In the genomic region with DNA sequence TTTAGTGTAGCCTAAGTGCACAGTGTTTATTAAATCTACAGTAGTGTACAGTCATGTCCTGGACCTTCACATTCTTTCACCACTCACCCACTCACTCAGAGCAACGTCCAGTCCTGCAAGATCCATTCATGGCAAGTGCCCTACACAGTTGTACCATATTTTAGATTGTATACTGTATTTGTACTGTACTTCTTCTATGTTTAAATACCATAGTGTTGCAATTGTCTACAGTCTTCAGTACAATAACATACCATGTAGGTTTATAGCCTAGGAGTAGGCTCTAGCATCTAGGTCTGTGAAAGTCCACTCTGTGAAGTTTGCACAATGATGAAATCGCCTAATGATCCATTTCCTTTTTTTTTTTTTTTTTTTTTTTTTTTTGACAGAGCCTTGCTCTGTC, we compare ENCODE assay signal across 19 cellular contexts. TPM values are rescaled to one million over a fixed set of nuclear protein-coding genes. Genes with fewer than 3 reads are reported as not detected.
DNase-seq lines count a peak whose midpoint lies in the region; ATAC-seq and TF ChIP-seq lines count a peak whose summit lies in the region.
"Had no signal": no experiment of that assay in that cellular context is flagged by ENCODE, and none has a peak within 500 bp of the region (broad histone marks: within the 10 kb centered on the region; RNA-seq: fewer than 3 reads in every experiment).

No MANE protein-coding gene starts in this region.

- no peak overlapping the region for H3K27ac ChIP-seq in naive thymus-derived CD4-positive, alpha-beta T cell (ENCODE audit: low read depth, low read length)
- H3K27ac ChIP-seq: epithelial cell of prostate, SJSA1 had no signal

- peaks cover 0 to 5% (median 0%) of the 10 kb centered on the region in 5 donors for H3K27me3 Mint-ChIP-seq in naive thymus-derived CD4-positive, alpha-beta T cell
- H3K27me3 Mint-ChIP-seq: dendritic cell treated with granulocyte-macrophage colony-stimulating factor and Interleukin-4, amounts not matched to agents 40 ng/mL and 50 ng/mL, for 4 days; naive thymus-derived CD8-positive, alpha-beta T cell had no signal

- peaks cover 0 to 4% (median 0%) of the 10 kb centered on the region in 5 donors for H3K36me3 Mint-ChIP-seq in naive thymus-derived CD4-positive, alpha-beta T cell
- H3K36me3 Mint-ChIP-seq: naive thymus-derived CD8-positive, alpha-beta T cell had no signal

- CTCF ChIA-PET in naive thymus-derived CD4-positive, alpha-beta T cell (lab: Charles Lee) = no interaction called here

- POLR2A ChIA-PET in naive thymus-derived CD4-positive, alpha-beta T cell (lab: Charles Lee) = no interaction called here

- H3K4me3 Mint-ChIP-seq in naive thymus-derived CD4-positive, alpha-beta T cell = no peak overlapping the region
- H3K4me3 Mint-ChIP-seq: dendritic cell treated with granulocyte-macrophage colony-stimulating factor and Interleukin-4, amounts not matched to agents 40 ng/mL and 50 ng/mL, for 4 days; naive thymus-derived CD8-positive, alpha-beta T cell had no signal

- H3K4me1 Mint-ChIP-seq in naive thymus-derived CD4-positive, alpha-beta T cell = peaks cover 0 to 14% (median 2%) of the 10 kb centered on the region in 7 donors

- peak; percentile 79 for ATAC-seq in naive thymus-derived CD4-positive, alpha-beta T cell
- ATAC-seq in GM18870 (IDR thresholded peaks at IDR 0.05; ENCODE audit: unreplicated experiment) = no peak
- ATAC-seq: naive thymus-derived CD8-positive, alpha-beta T cell had no signal

- no peak overlapping the region for H3K27ac Mint-ChIP-seq in naive thymus-derived CD4-positive, alpha-beta T cell
- H3K27ac Mint-ChIP-seq: dendritic cell treated with granulocyte-macrophage colony-stimulating factor and Interleukin-4, amounts not matched to agents 40 ng/mL and 50 ng/mL, for 4 days had no signal

- no peaks in the 10 kb centered on the region for H3K4me1 ChIP-seq in naive thymus-derived CD4-positive, alpha-beta T cell (ENCODE audit: control insufficient read depth in 2 of 2, insufficient read depth in 2 of 2, low read length in 2 of 2)
- H3K4me1 ChIP-seq: SJSA1 had no signal

- no peak overlapping the region for H3K4me3 ChIP-seq in cardiac fibroblast (replicated peaks in 1 of 2; ENCODE audit: low read depth in 2 of 2, low read length in 2 of 2)
- no peak overlapping the region for H3K4me3 ChIP-seq in naive thymus-derived CD4-positive, alpha-beta T cell (ENCODE audit: low read length)
- H3K4me3 ChIP-seq in MG63 = no peak overlapping the region
- H3K4me3 ChIP-seq: SJSA1 had no signal

- no peak for TF ChIP-seq CTCF in cardiac fibroblast (IDR thresholded peaks at IDR 0.05; ENCODE audit: low read depth, low read length)

- intact Hi-C loops in naive thymus-derived CD4-positive, alpha-beta T cell (cut with micrococcal nuclease) = no loop called here

- no peaks in the 10 kb centered on the region for H3K27me3 ChIP-seq in naive thymus-derived CD4-positive, alpha-beta T cell (ENCODE audit: control insufficient read depth in 2 of 2, insufficient read depth in 2 of 2, low read length in 2 of 2)
- H3K27me3 ChIP-seq in MG63 = no peaks in the 10 kb centered on the region
- H3K27me3 ChIP-seq: SJSA1 had no signal

- no peaks in the 10 kb centered on the region for H3K36me3 ChIP-seq in naive thymus-derived CD4-positive, alpha-beta T cell (ENCODE audit: control insufficient read depth in 2 of 3, insufficient read depth in 3 of 3, low read length in 3 of 3)
- no peaks in the 10 kb centered on the region for H3K36me3 ChIP-seq in MG63
- H3K36me3 ChIP-seq: SJSA1 had no signal

- peak; percentile 31 for DNase-seq in EL
- DNase-seq in NOMO-1 treated with dmso at 0.1 percent for 144 hours (lab: John Stamatoyannopoulos, UW; ENCODE audit: unreplicated experiment) = peak; percentile 75
- peak; percentile 13 to 33 for DNase-seq in cardiac fibroblast (ENCODE audit: low read depth in 2 of 2)
- DNase-seq in naive thymus-derived CD4-positive, alpha-beta T cell = no peak
- no peak for DNase-seq in activated CD4-positive, alpha-beta T cell treated with anti-CD3 and anti-CD28 coated beads, Interleukin-2, amount 50 U/mL, for 48 hours
- no peak for DNase-seq in activated CD4-positive, alpha-beta T cell treated with anti-CD3 and anti-CD28 coated beads, Interleukin-2, amount 50 U/mL, for 1 hour
- DNase-seq in MG63 = no peak
- DNase-seq: activated CD4-positive, alpha-beta T cell treated with anti-CD3 and anti-CD28 coated beads for 4 hours; activated naive CD4-positive, alpha-beta T cell treated with Interleukin-2 at 50 U/mL for 16 hours; activated T-cell treated with anti-CD3 and anti-CD28 coated beads for 4 hours; H7; Kasumi-1; mammary epithelial cell; naive thymus-derived CD8-positive, alpha-beta T cell; NCI-H446 had no signal

- no peaks in the 10 kb centered on the region for H3K9me3 ChIP-seq in naive thymus-derived CD4-positive, alpha-beta T cell (ENCODE audit: control insufficient read depth in 2 of 3, low read length in 3 of 3)
- no peaks in the 10 kb centered on the region for H3K9me3 ChIP-seq in MG63
- H3K9me3 ChIP-seq: SJSA1 had no signal

- H3K9me3 Mint-ChIP-seq in naive thymus-derived CD4-positive, alpha-beta T cell = no peaks in the 10 kb centered on the region
- H3K9me3 Mint-ChIP-seq: dendritic cell treated with granulocyte-macrophage colony-stimulating factor and Interleukin-4, amounts not matched to agents 40 ng/mL and 50 ng/mL, for 4 days; naive thymus-derived CD8-positive, alpha-beta T cell had no signal

RNA-seq across cellular contexts. Expression of gene EEPD1, which starts 12.0 kb away (rescaled TPM):
- total RNA-seq in naive thymus-derived CD4-positive, alpha-beta T cell = 10 to 100 TPM in 2 of 5 experiments, 1 to 10 TPM in 3; 2.2 to 13.2 (median 3.7) TPM
- polyA plus RNA-seq in naive thymus-derived CD4-positive, alpha-beta T cell = 10 to 100 TPM; 12.3 to 15.8 TPM
- 0.35 and 8.6 TPM in 2 replicates for total RNA-seq in MG63 (2014; rRNA removed; shearing (Covaris generic); ENCODE audit: low replicate concordance)

Comparison
In these comparisons a context has a peak if more than half of its experiments do, and no peak if none do; other contexts are left out.
1. DNase-seq: peak in EL (single experiment), NOMO-1 treated with dmso at 0.1 percent for 144 hours (single experiment) and cardiac fibroblast (2 of 2); none in naive thymus-derived CD4-positive, alpha-beta T cell (0 of 9), activated CD4-positive, alpha-beta T cell treated with anti-CD3 and anti-CD28 coated beads, Interleukin-2, amount 50 U/mL, for 48 hours (0 of 2), activated CD4-positive, alpha-beta T cell treated with anti-CD3 and anti-CD28 coated beads, Interleukin-2, amount 50 U/mL, for 1 hour (single experiment) and MG63 (single experiment).